Comparison of ENCODE assay signal across 28 cellular contexts in genomic region chr7:3807825-3808224, GRCh38.
A peak's percentile ranks its signal among the peaks of the same experiment; 100 is the strongest.
DNase-seq lines count a peak whose midpoint lies in the region; ATAC-seq, FAIRE-seq and TF ChIP-seq lines count a peak whose summit lies in the region.
"Had no signal": no experiment of that assay in that cellular context is flagged by ENCODE, and none has a peak within 500 bp of the region (broad histone marks: within the 10 kb centered on the region; RNA-seq: fewer than 3 reads in every experiment).

No MANE protein-coding gene starts in this region.

- H3K27me3 ChIP-seq in heart left ventricle = no peaks in the 10 kb centered on the region
- H3K27me3 ChIP-seq: BE2C, BLaER1 had no signal

- H3K36me3 Mint-ChIP-seq in glutamatergic neuron (ENCODE audit: unreplicated experiment) = peaks cover 13% of the 10 kb centered on the region
- no peaks in the 10 kb centered on the region for H3K36me3 Mint-ChIP-seq in activated T-cell treated with anti-CD3 and anti-CD28 coated beads, Interleukin-2, amount 50 U/mL, for 24 hours (ENCODE audit: low read depth)
- no peaks in the 10 kb centered on the region for H3K36me3 Mint-ChIP-seq in activated naive CD4-positive, alpha-beta T cell treated with anti-CD3 and anti-CD28 coated beads, Interleukin-2, amount 50 U/mL, for 72 hours
- H3K36me3 Mint-ChIP-seq: CD14-positive monocyte; CD4-positive, alpha-beta memory T cell; CD4-positive, CD25-positive, alpha-beta regulatory T cell; CD8-positive, alpha-beta memory T cell had no signal

- DNase-seq in Right ventricle myocardium superior (no peak), heart left ventricle (no peak), dermis blood vessel endothelial cell (peak; percentile 2), glutamatergic neuron (no peak), urothelium cell line (ENCODE audit: low spot score) (no peak)
- DNase-seq in activated T-cell treated with anti-CD3 and anti-CD28 coated beads, Interleukin-2, amount 50 U/mL, for 24 hours = no peak
- DNase-seq in activated naive CD4-positive, alpha-beta T cell treated with anti-CD3 and anti-CD28 coated beads, Interleukin-2, amount 50 U/mL, for 72 hours (ENCODE audit: low spot score in 2 of 2) = no peak
- DNase-seq in activated CD4-positive, alpha-beta T cell treated with anti-CD3 and anti-CD28 coated beads for 1 hour = no peak
- DNase-seq: 8988T; ACHN; BE2C; C1 segment of cervical spinal cord; CD4-positive, alpha-beta memory T cell; CD4-positive, CD25-positive, alpha-beta regulatory T cell; CD8-positive, alpha-beta memory T cell; COR-L47; DMS153; DMS53; DMS79; DND-41; EL; GDM1 had no signal

- peaks cover 27% of the 10 kb centered on the region for H3K9me3 Mint-ChIP-seq in glutamatergic neuron (ENCODE audit: unreplicated experiment)
- no peaks in the 10 kb centered on the region for H3K9me3 Mint-ChIP-seq in activated T-cell treated with anti-CD3 and anti-CD28 coated beads, Interleukin-2, amount 50 U/mL, for 24 hours
- no peaks in the 10 kb centered on the region for H3K9me3 Mint-ChIP-seq in activated naive CD4-positive, alpha-beta T cell treated with anti-CD3 and anti-CD28 coated beads, Interleukin-2, amount 50 U/mL, for 72 hours

- FAIRE-seq in urothelium cell line (lab: Jason Lieb, UNC) = peak; percentile 96
- FAIRE-seq: A204.1, GM12878, GM12892, GM18507 had no signal

- H3K4me1 ChIP-seq in heart left ventricle = no peaks in the 10 kb centered on the region
- H3K4me1 ChIP-seq: BE2C had no signal

- intact Hi-C loops in Right ventricle myocardium superior (cut with DNase I) (no loop called here), heart left ventricle (cut with DNase I) (no loop called here)

- H3K4me3 Mint-ChIP-seq in glutamatergic neuron (ENCODE audit: unreplicated experiment) = peak overlapping the region; percentile 63
- no peak overlapping the region for H3K4me3 Mint-ChIP-seq in activated T-cell treated with anti-CD3 and anti-CD28 coated beads, Interleukin-2, amount 50 U/mL, for 24 hours
- H3K4me3 Mint-ChIP-seq: CD14-positive monocyte; CD4-positive, alpha-beta memory T cell; CD4-positive, CD25-positive, alpha-beta regulatory T cell had no signal

- 60 to 70% (median 67%) methylated on average over 9 of the region's 9 CpGs for WGBS in heart left ventricle, 4 donors

- TF ChIP-seq CTCF in heart left ventricle (IDR thresholded peaks at IDR 0.05) (no peak), glutamatergic neuron (IDR thresholded peaks at IDR 0.05; ENCODE audit: partially characterized antibody, unreplicated experiment) (no peak)

- no peaks in the 10 kb centered on the region for H3K36me3 ChIP-seq in heart left ventricle
- H3K36me3 ChIP-seq: BE2C, BLaER1 had no signal

- TF ChIP-seq POLR2A in heart left ventricle (IDR thresholded peaks at IDR 0.05) = no peak

- no peak overlapping the region for H3K4me3 ChIP-seq in heart left ventricle
- H3K4me3 ChIP-seq: BLaER1, GM12878 had no signal

- H3K27ac Mint-ChIP-seq in glutamatergic neuron (ENCODE audit: unreplicated experiment) = peak overlapping the region; percentile 84
- H3K27ac Mint-ChIP-seq in activated T-cell treated with anti-CD3 and anti-CD28 coated beads, Interleukin-2, amount 50 U/mL, for 24 hours = no peak overlapping the region
- H3K27ac Mint-ChIP-seq in activated naive CD4-positive, alpha-beta T cell treated with anti-CD3 and anti-CD28 coated beads, Interleukin-2, amount 50 U/mL, for 72 hours = peak overlapping the region in 1 of 2 donors; percentile 7
- H3K27ac Mint-ChIP-seq: CD14-positive monocyte; CD4-positive, alpha-beta memory T cell; CD4-positive, CD25-positive, alpha-beta regulatory T cell; CD8-positive, alpha-beta memory T cell had no signal

- peaks cover 35% of the 10 kb centered on the region for H3K4me1 Mint-ChIP-seq in glutamatergic neuron (ENCODE audit: low read depth, unreplicated experiment)
- H3K4me1 Mint-ChIP-seq in activated T-cell treated with anti-CD3 and anti-CD28 coated beads, Interleukin-2, amount 50 U/mL, for 24 hours (ENCODE audit: low read depth) = no peaks in the 10 kb centered on the region
- H3K4me1 Mint-ChIP-seq: CD14-positive monocyte; CD4-positive, CD25-positive, alpha-beta regulatory T cell; CD8-positive, alpha-beta memory T cell had no signal

- H3K9me3 ChIP-seq in heart left ventricle = no peaks in the 10 kb centered on the region
- H3K9me3 ChIP-seq: BE2C had no signal

- H3K27me3 Mint-ChIP-seq in glutamatergic neuron (ENCODE audit: unreplicated experiment) = peaks cover 18% of the 10 kb centered on the region
- H3K27me3 Mint-ChIP-seq in activated T-cell treated with anti-CD3 and anti-CD28 coated beads, Interleukin-2, amount 50 U/mL, for 24 hours = peaks cover 7% of the 10 kb centered on the region

- no peak overlapping the region for H3K27ac ChIP-seq in heart left ventricle
- H3K27ac ChIP-seq: BLaER1 had no signal

- ATAC-seq in Right ventricle myocardium superior (ENCODE audit: poor library complexity) (peak; percentile 39), heart left ventricle (no peak)
- no peak for ATAC-seq in activated naive CD4-positive, alpha-beta T cell treated with anti-CD3 and anti-CD28 coated beads, Interleukin-2, amount 50 U/mL, for 72 hours
- ATAC-seq: GM12878 had no signal
